ENCODE assay signal across 1 cellular context in the genomic region with DNA sequence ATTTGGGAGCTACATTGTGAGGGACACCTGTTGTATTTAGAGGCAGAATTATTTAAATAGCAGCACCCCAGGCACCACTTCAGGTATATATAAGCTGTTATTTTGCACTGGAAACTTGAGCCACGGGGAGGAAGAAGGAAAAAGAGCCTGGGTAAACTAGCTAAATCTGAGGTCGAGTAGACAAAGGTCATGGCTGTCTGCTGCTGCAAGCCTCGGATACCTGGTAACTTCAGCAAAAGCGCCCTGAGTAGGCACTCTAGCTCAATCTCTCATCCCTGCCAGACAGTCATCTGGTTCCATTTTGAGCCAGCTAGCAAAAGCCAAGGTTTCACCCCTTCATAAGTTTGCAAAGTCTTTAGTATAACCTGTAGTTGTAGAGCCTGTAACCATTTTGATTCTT.
A peak's percentile ranks its signal among the peaks of the same experiment; 100 is the strongest.
TF ChIP-seq lines count a peak whose summit lies in the region.

No MANE protein-coding gene starts in this region.

TF ChIP-seq in HEK293, 187 proteins besides CTCF, POLR2A, EP300 and RAD21:
- TF ChIP-seq, protein P1, sequence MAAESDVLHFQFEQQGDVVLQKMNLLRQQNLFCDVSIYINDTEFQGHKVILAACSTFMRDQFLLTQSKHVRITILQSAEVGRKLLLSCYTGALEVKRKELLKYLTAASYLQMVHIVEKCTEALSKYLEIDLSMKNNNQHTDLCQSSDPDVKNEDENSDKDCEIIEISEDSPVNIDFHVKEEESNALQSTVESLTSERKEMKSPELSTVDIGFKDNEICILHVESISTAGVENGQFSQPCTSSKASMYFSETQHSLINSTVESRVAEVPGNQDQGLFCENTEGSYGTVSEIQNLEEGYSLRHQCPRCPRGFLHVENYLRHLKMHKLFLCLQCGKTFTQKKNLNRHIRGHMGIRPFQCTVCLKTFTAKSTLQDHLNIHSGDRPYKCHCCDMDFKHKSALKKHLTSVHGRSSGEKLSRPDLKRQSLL (tag by site-specific recombination; IDR thresholded peaks at IDR 0.05): no peak
- no peak for TF ChIP-seq ZNF580 (tag by site-specific recombination; IDR thresholded peaks at IDR 0.05)
- no peak for TF ChIP-seq ZNF132 (tag by site-specific recombination; IDR thresholded peaks at IDR 0.05; ENCODE audit: borderline replicate concordance)
- TF ChIP-seq SCRT2 (tag by site-specific recombination; IDR thresholded peaks at IDR 0.05): peak; percentile 28; the same call in 1 of the 2 replicates
- TF ChIP-seq, protein P2, sequence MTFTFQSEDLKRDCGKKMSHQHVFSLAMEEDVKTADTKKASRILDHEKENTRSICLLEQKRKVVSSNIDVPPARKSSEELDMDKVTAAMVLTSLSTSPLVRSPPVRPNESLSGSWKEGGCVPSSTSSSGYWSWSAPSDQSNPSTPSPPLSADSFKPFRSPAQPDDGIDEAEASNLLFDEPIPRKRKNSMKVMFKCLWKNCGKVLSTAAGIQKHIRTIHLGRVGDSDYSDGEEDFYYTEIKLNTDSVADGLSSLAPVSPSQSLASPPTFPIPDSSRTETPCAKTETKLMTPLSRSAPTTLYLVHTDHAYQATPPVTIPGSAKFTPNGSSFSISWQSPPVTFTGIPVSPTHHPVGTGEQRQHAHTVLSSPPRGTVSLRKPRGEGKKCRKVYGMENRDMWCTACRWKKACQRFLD (tag by site-specific recombination; IDR thresholded peaks at IDR 0.05): no peak
- no peak for TF ChIP-seq MEIS1 (CRISPR knock-in tag; IDR thresholded peaks at IDR 0.05; ENCODE audit: borderline replicate concordance)
- no peak for TF ChIP-seq ZNF174 (tag by site-specific recombination; IDR thresholded peaks at IDR 0.05)
- no peak for TF ChIP-seq ZNF354C (tag by site-specific recombination; IDR thresholded peaks at IDR 0.05; ENCODE audit: borderline replicate concordance, low read depth)
